In the genomic region with DNA sequence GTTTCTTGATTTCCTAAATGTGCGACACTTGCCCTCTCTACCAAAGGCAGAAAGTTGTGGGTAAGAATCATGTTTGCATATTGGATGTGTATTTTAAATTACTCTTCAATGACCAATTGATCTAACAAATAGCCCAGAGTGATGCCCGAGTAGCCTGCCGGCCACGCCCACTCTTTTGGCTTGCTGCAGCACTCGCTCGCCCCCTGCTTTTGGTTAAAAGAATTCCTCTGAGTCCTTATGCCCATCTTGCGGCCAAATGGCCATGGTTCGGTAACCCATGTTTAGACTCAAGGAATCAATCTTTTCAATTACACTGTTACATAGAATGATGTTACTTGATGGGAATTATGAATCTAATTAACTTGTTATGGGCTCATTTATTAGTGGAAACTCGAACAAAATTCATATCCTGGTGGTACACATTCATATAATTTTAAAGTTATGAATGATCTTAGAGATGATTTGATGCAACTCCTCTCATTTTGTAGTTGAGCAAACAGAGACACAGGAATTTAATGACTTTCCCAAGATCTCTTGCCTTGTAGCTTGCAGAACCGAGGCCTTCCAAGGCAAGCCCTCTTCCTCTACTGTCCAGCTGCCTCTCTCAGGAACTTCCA, we compare ENCODE assay signal across 8 cellular contexts. TPM values are rescaled to one million over a fixed set of nuclear protein-coding genes. Genes with fewer than 3 reads are reported as not detected.
A peak's percentile ranks its signal among the peaks of the same experiment; 100 is the strongest.
DNase-seq lines count a peak whose midpoint lies in the region; ATAC-seq and TF ChIP-seq lines count a peak whose summit lies in the region.

No MANE protein-coding gene starts in this region.

- no peaks in the 10 kb centered on the region for H3K9me3 Mint-ChIP-seq in activated CD4-positive, alpha-beta T cell treated with anti-CD3 and anti-CD28 coated beads, Interleukin-2, amount 10 ng/mL, durations not matched to agents 24 days and 14 days

- TF ChIP-seq CTCF in thoracic aorta (IDR thresholded peaks at IDR 0.05) = peak; percentile 11

- no peak for ATAC-seq in activated CD4-positive, CD25-positive, alpha-beta regulatory T cell treated with anti-CD3 and anti-CD28 coated beads, Interleukin-2, amount 50 U/mL, for 24 hours
- ATAC-seq in GM21515 (IDR thresholded peaks at IDR 0.05; ENCODE audit: unreplicated experiment) (peak; percentile 96), HG03571 (IDR thresholded peaks at IDR 0.05; ENCODE audit: unreplicated experiment) (peak; percentile 92), left ventricle myocardium superior (no peak), thoracic aorta (ENCODE audit: insufficient number of reproducible peaks, low FRiP score, low read depth) (no peak)

- H3K4me3 ChIP-seq in thoracic aorta = no peak overlapping the region

- H3K27ac Mint-ChIP-seq in activated CD4-positive, alpha-beta T cell treated with anti-CD3 and anti-CD28 coated beads, Interleukin-2, amount 10 ng/mL, durations not matched to agents 24 days and 14 days = no peak overlapping the region

- H3K27ac ChIP-seq in thoracic aorta = no peak overlapping the region

- no peaks in the 10 kb centered on the region for H3K27me3 ChIP-seq in thoracic aorta (replicated peaks; ENCODE audit: insufficient read depth)

- no peak overlapping the region for H3K4me3 Mint-ChIP-seq in activated CD4-positive, alpha-beta T cell treated with anti-CD3 and anti-CD28 coated beads, Interleukin-2, amount 10 ng/mL, durations not matched to agents 24 days and 14 days

- no peaks in the 10 kb centered on the region for H3K4me1 ChIP-seq in thoracic aorta (ENCODE audit: control insufficient read depth in 1 of 2, low read depth in 2 of 2)

- no peaks in the 10 kb centered on the region for H3K36me3 Mint-ChIP-seq in activated CD4-positive, alpha-beta T cell treated with anti-CD3 and anti-CD28 coated beads, Interleukin-2, amount 10 ng/mL, durations not matched to agents 24 days and 14 days (ENCODE audit: low read depth)

- H3K36me3 ChIP-seq in thoracic aorta = peaks cover 3% of the 10 kb centered on the region

- no peaks in the 10 kb centered on the region for H3K4me1 Mint-ChIP-seq in activated CD4-positive, alpha-beta T cell treated with anti-CD3 and anti-CD28 coated beads, Interleukin-2, amount 10 ng/mL, durations not matched to agents 24 days and 14 days

- intact Hi-C loops in activated CD4-positive, alpha-beta T cell treated with anti-CD3 and anti-CD28 coated beads, Interleukin-2, amount 10 ng/mL, durations not matched to agents 24 days and 14 days (cut with micrococcal nuclease) = no loop called here
- intact Hi-C loops in left ventricle myocardium superior (cut with micrococcal nuclease) = no loop called here

- peaks cover 6% of the 10 kb centered on the region for H3K27me3 Mint-ChIP-seq in activated CD4-positive, alpha-beta T cell treated with anti-CD3 and anti-CD28 coated beads, Interleukin-2, amount 10 ng/mL, durations not matched to agents 24 days and 14 days

- H3K9me3 ChIP-seq in thoracic aorta = no peaks in the 10 kb centered on the region

- DNase-seq in activated CD4-positive, CD25-positive, alpha-beta regulatory T cell treated with anti-CD3 and anti-CD28 coated beads, Interleukin-2, amount 50 U/mL, for 72 hours = peak; percentile 31
- peak; percentile 74 for DNase-seq in activated CD4-positive, alpha-beta T cell treated with anti-CD3 and anti-CD28 coated beads, Interleukin-2, amount 10 ng/mL, durations not matched to agents 24 days and 14 days
- DNase-seq in left ventricle myocardium superior = peak; percentile 33
- DNase-seq in thoracic aorta (ENCODE audit: low spot score) = no peak
- no peak for DNase-seq in COLO668 (lab: John Stamatoyannopoulos, UW; ENCODE audit: unreplicated experiment)

RNA-seq across cellular contexts. Expression of a gene that starts 36.5 kb away (rescaled TPM):
- not detected in 2 replicates for total RNA-seq in activated CD4-positive, alpha-beta T cell treated with anti-CD3 and anti-CD28 coated beads, Interleukin-2, amount 10 ng/mL, durations not matched to agents 24 days and 14 days
- total RNA-seq in left ventricle myocardium superior = 52.2 TPM
- total RNA-seq in thoracic aorta = 10 to 100 TPM; 37.6 to 78.0 TPM

Comparison
In these comparisons a context has a peak if more than half of its experiments do, and no peak if none do; other contexts are left out.
1. DNase-seq: peak in activated CD4-positive, CD25-positive, alpha-beta regulatory T cell treated with anti-CD3 and anti-CD28 coated beads, Interleukin-2, amount 50 U/mL, for 72 hours (single experiment), activated CD4-positive, alpha-beta T cell treated with anti-CD3 and anti-CD28 coated beads, Interleukin-2, amount 10 ng/mL, durations not matched to agents 24 days and 14 days (single experiment) and left ventricle myocardium superior (single experiment); none in thoracic aorta (single experiment) and COLO668 (single experiment).
2. ATAC-seq: peak in GM21515 (single experiment) and HG03571 (single experiment); none in activated CD4-positive, CD25-positive, alpha-beta regulatory T cell treated with anti-CD3 and anti-CD28 coated beads, Interleukin-2, amount 50 U/mL, for 24 hours (0 of 2), left ventricle myocardium superior (single experiment) and thoracic aorta (single experiment).
3. RNA of a gene that starts 36.5 kb away (total RNA-seq): 37.6 to 78.0 TPM in thoracic aorta and 52.2 TPM in left ventricle myocardium superior (single experiment); not detected in activated CD4-positive, alpha-beta T cell treated with anti-CD3 and anti-CD28 coated beads, Interleukin-2, amount 10 ng/mL, durations not matched to agents 24 days and 14 days; every median in the first group is over 10 times any median in the second.